Comparison of ENCODE assay signal across 16 cellular contexts in the genomic region with DNA sequence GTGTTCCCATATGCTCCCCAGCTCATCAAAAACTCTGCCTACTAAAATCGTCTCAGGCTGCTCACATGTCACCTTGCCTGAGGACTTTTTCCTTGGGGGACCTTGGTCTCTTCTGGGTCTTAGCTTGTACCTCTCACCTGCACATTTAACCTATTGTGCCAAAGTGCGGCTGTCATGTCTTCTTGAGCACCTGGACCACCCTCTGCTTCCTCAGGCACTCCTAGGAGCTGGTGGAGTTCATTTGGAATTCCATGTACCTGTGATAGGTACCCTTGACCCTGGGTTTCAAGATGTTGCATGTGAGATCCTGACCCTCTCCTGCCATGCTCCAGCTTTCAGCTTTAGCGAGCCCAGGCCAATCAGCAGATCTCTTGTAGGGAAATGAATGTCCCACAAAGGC. TPM values are rescaled to one million over a fixed set of nuclear protein-coding genes. Genes with fewer than 3 reads are reported as not detected.
DNase-seq lines count a peak whose midpoint lies in the region; ATAC-seq and TF ChIP-seq lines count a peak whose summit lies in the region.
"Had no signal": no experiment of that assay in that cellular context is flagged by ENCODE, and none has a peak within 500 bp of the region (broad histone marks: within the 10 kb centered on the region; RNA-seq: fewer than 3 reads in every experiment).

No MANE protein-coding gene starts in this region.

- no peaks in the 10 kb centered on the region for H3K9me3 Mint-ChIP-seq in CD14-positive monocyte
- no peaks in the 10 kb centered on the region for H3K9me3 Mint-ChIP-seq in activated naive CD8-positive, alpha-beta T cell treated with anti-CD3 and anti-CD28 coated beads, Interleukin-2, amount 10 ng/mL, durations not matched to agents 7 days and 5 days
- no peaks in the 10 kb centered on the region for H3K9me3 Mint-ChIP-seq in neural progenitor cell
- H3K9me3 Mint-ChIP-seq: CD8-positive, alpha-beta memory T cell; memory B cell had no signal

- H3K79me2 ChIP-seq in HCT116 (ENCODE audit: insufficient read depth, low read length) (no peaks in the 10 kb centered on the region), neural progenitor cell (ENCODE audit: low read depth) (no peaks in the 10 kb centered on the region)

- H3K9ac ChIP-seq in HCT116 (ENCODE audit: low read length) (no peak overlapping the region), neural progenitor cell (no peak overlapping the region)

- H3K9me3 ChIP-seq in HCT116 (ENCODE audit: control insufficient read depth in 1 of 2, insufficient read depth in 1 of 2, low read depth in 1 of 2, low read length in 2 of 2): no peaks in the 10 kb centered on the region
- H3K9me3 ChIP-seq in neural progenitor cell (ENCODE audit: low read depth): no peaks in the 10 kb centered on the region
- H3K9me3 ChIP-seq in mucosa of descending colon: no peaks in the 10 kb centered on the region
- H3K9me3 ChIP-seq: ovary had no signal

- no peaks in the 10 kb centered on the region for H3F3A ChIP-seq in neural progenitor cell (ENCODE audit: low read depth)

- H3K27me3 Mint-ChIP-seq in CD14-positive monocyte (ENCODE audit: low read depth in 3 of 3) (no peaks in the 10 kb centered on the region), neural progenitor cell (ENCODE audit: insufficient read depth, low read depth) (peaks cover 6% of the 10 kb centered on the region)
- no peaks in the 10 kb centered on the region for H3K27me3 Mint-ChIP-seq in activated naive CD8-positive, alpha-beta T cell treated with anti-CD3 and anti-CD28 coated beads, Interleukin-2, amount 10 ng/mL, durations not matched to agents 7 days and 5 days
- H3K27me3 Mint-ChIP-seq: CD8-positive, alpha-beta memory T cell; memory B cell had no signal

- H4K20me1 ChIP-seq in HCT116 (ENCODE audit: insufficient read depth) (no peaks in the 10 kb centered on the region), neural progenitor cell (ENCODE audit: low read depth) (no peaks in the 10 kb centered on the region)

- H3K4me1 ChIP-seq in HCT116 (ENCODE audit: control insufficient read depth in 1 of 2, insufficient read depth in 2 of 2, low read length in 2 of 2): peaks cover 7 to 19% of the 10 kb centered on the region in 2 experiments
- no peaks in the 10 kb centered on the region for H3K4me1 ChIP-seq in neural progenitor cell
- H3K4me1 ChIP-seq in mucosa of descending colon (ENCODE audit: low read depth): peaks cover 6% of the 10 kb centered on the region

- no peaks in the 10 kb centered on the region for H3K9me2 ChIP-seq in HCT116 (ENCODE audit: insufficient read depth)

- H2AFZ ChIP-seq in HCT116 (ENCODE audit: low read depth, low read length, poor library complexity, severe bottlenecking) (no peak overlapping the region), neural progenitor cell (replicated peaks) (no peak overlapping the region)

- H3K36me3 ChIP-seq in HCT116 (ENCODE audit: control insufficient read depth in 1 of 2, insufficient read depth in 2 of 2, low read length in 2 of 2): no peaks in the 10 kb centered on the region
- H3K36me3 ChIP-seq in neural progenitor cell: no peaks in the 10 kb centered on the region
- no peaks in the 10 kb centered on the region for H3K36me3 ChIP-seq in mucosa of descending colon (ENCODE audit: low read depth)
- H3K36me3 ChIP-seq: ovary had no signal

- no TSS peak for BruUV-seq in HCT116 (replicated peaks; lab: Mats Ljungman, UMichigan)

- DNase-seq in CD14-positive monocyte (ENCODE audit: low spot score): no peak
- no peak for DNase-seq in HCT116 (ENCODE audit: low read depth, low spot score)
- DNase-seq in activated naive CD8-positive, alpha-beta T cell treated with anti-CD3 and anti-CD28 coated beads, Interleukin-2, amount 10 ng/mL, durations not matched to agents 7 days and 5 days: no peak
- DNase-seq in neural progenitor cell (ENCODE audit: low spot score): no peak
- no peak for DNase-seq in mucosa of descending colon
- DNase-seq in NCI-H226: no peak
- DNase-seq: CD8-positive, alpha-beta memory T cell; NCI-H146; NCI-H510A; ovary; PC-3; stimulated activated CD4-positive, alpha-beta T cell treated with anti-CD3 and anti-CD28 coated beads, Interleukin-12 subunit alpha, Interleukin-12 subunit beta, amount 100 ng/mL, for 4 hours; WERI-Rb-1 had no signal

- RAD21 ChIA-PET in HCT116 (lab: Charles Lee; ENCODE audit: low non-redundant PET in 1 of 2, low total read pairs in 2 of 2, uncharacterized antibody in 2 of 2, unreplicated experiment in 2 of 2): interaction anchor here in 1 of 2 experiments (1.5 kb wide), 1 partner anchor 469 kb away, joined by 5 read pairs; no protein-coding TSS in a partner anchor

- H3K4me2 ChIP-seq in HCT116 (ENCODE audit: low read length) (0 out of 2 replicates have a peak overlapping the region, but pooled peaks have one; percentile 63), neural progenitor cell (no peak overlapping the region)

- POLR2A ChIA-PET in HCT116 (lab: Charles Lee): no interaction called here
- POLR2A ChIA-PET in activated naive CD8-positive, alpha-beta T cell treated with anti-CD3 and anti-CD28 coated beads, Interleukin-2, amount 10 ng/mL, durations not matched to agents 7 days and 5 days (lab: Charles Lee): interaction anchor here (0.6 to 1.4 kb wide), 3 partner anchors 260 to 730 kb away, joined by 3 to 5 read pairs (median 4); partner anchors contain the start of gene MCU

- H3K4me3 ChIP-seq in HCT116 (replicated peaks in 1 of 2; ENCODE audit: low read depth in 1 of 2, low read length in 2 of 2): no peak overlapping the region
- no peak overlapping the region for H3K4me3 ChIP-seq in neural progenitor cell
- no peak overlapping the region for H3K4me3 ChIP-seq in mucosa of descending colon
- H3K4me3 ChIP-seq: ovary, SK-N-MC had no signal

- TF ChIP-seq CTCF in CD14-positive monocyte (IDR thresholded peaks at IDR 0.05): no peak
- TF ChIP-seq CTCF in HCT116 (IDR thresholded peaks at IDR 0.05 in 2 of 3, conservative IDR thresholded peaks at IDR 0.05 in 1 of 3; ENCODE audit: borderline replicate concordance in 1 of 3, insufficient read depth in 1 of 3, low read depth in 2 of 3, low read length in 2 of 3): no peak
- no peak for TF ChIP-seq CTCF in neural progenitor cell (IDR thresholded peaks at IDR 0.05)
- no peak for TF ChIP-seq CTCF in mucosa of descending colon (IDR thresholded peaks at IDR 0.05)

- H3K27ac Mint-ChIP-seq in CD14-positive monocyte (peak overlapping the region in 4 of 7 donors; percentile 30 to 77 (median 49)), neural progenitor cell (peak overlapping the region; percentile 31)
- H3K27ac Mint-ChIP-seq in activated naive CD8-positive, alpha-beta T cell treated with anti-CD3 and anti-CD28 coated beads, Interleukin-2, amount 10 ng/mL, durations not matched to agents 7 days and 5 days: peak overlapping the region; percentile 72
- H3K27ac Mint-ChIP-seq: memory B cell had no signal

- TF ChIP-seq POLR2A in HCT116 (IDR thresholded peaks at IDR 0.05; ENCODE audit: borderline replicate concordance, extremely low read depth, insufficient read depth, insufficient read length): no peak

- CTCF ChIA-PET in HCT116 (lab: Charles Lee): interaction anchor here (1.1 to 2.9 kb wide), 3 partner anchors 468 to 696 kb away, joined by 4 to 25 read pairs (median 7); no protein-coding TSS in a partner anchor

- H3K4me1 Mint-ChIP-seq in CD14-positive monocyte (peaks cover 15% of the 10 kb centered on the region), neural progenitor cell (peaks cover 14% of the 10 kb centered on the region)
- H3K4me1 Mint-ChIP-seq in activated naive CD8-positive, alpha-beta T cell treated with anti-CD3 and anti-CD28 coated beads, Interleukin-2, amount 10 ng/mL, durations not matched to agents 7 days and 5 days: peaks cover 27% of the 10 kb centered on the region

- no peaks in the 10 kb centered on the region for H3K27me3 ChIP-seq in HCT116 (ENCODE audit: insufficient read depth, low read length)
- H3K27me3 ChIP-seq in neural progenitor cell: no peaks in the 10 kb centered on the region
- H3K27me3 ChIP-seq: ovary had no signal

- H3K4me3 Mint-ChIP-seq in CD14-positive monocyte (no peak overlapping the region), neural progenitor cell (no peak overlapping the region)
- no peak overlapping the region for H3K4me3 Mint-ChIP-seq in activated naive CD8-positive, alpha-beta T cell treated with anti-CD3 and anti-CD28 coated beads, Interleukin-2, amount 10 ng/mL, durations not matched to agents 7 days and 5 days

- H3K27ac ChIP-seq in HCT116 (ENCODE audit: low read depth, low read length): no peak overlapping the region
- H3K27ac ChIP-seq in neural progenitor cell: no peak overlapping the region
- H3K27ac ChIP-seq: SK-N-MC, WERI-Rb-1 had no signal

- intact Hi-C loops in CD14-positive monocyte (cut with micrococcal nuclease) (loop anchor here (2.0 to 10.0 kb wide), 5 partner anchors 200 to 700 kb away; partner anchors contain the start of gene MCU (in 2 of the 2)), HCT116 (cut with micrococcal nuclease) (loop anchor here (2.0 to 10.0 kb wide), 3 partner anchors 200 to 800 kb away; partner anchors contain the start of genes ECD and FAM149B1), mucosa of descending colon (cut with DNase I, micrococcal nuclease) (loop anchor here (10.0 kb wide), 1 partner anchor 470 kb away; no protein-coding TSS in a partner anchor)

- TF ChIP-seq RAD21 in HCT116 (IDR thresholded peaks at IDR 0.05; ENCODE audit: low read depth): no peak

- H3K36me3 Mint-ChIP-seq in CD14-positive monocyte (peaks cover 51 to 65% of the 10 kb centered on the region in 2 donors), neural progenitor cell (peaks cover 9% of the 10 kb centered on the region)
- H3K36me3 Mint-ChIP-seq in activated naive CD8-positive, alpha-beta T cell treated with anti-CD3 and anti-CD28 coated beads, Interleukin-2, amount 10 ng/mL, durations not matched to agents 7 days and 5 days: peaks cover 1% of the 10 kb centered on the region

- ATAC-seq in HCT116 (no peak), mucosa of descending colon (no peak), GM21717 (IDR thresholded peaks at IDR 0.05; ENCODE audit: unreplicated experiment) (no peak)
- ATAC-seq in activated naive CD8-positive, alpha-beta T cell treated with anti-CD3 and anti-CD28 coated beads, Interleukin-2, amount 10 ng/mL, durations not matched to agents 7 days and 5 days (ENCODE audit: low read depth): no peak

TF ChIP-seq in HCT116, 20 proteins besides CTCF, POLR2A, EP300 and RAD21 (continues in another document):
- TF ChIP-seq SRF (IDR thresholded peaks at IDR 0.05; ENCODE audit: low read depth) (no peak), ATF3 (IDR thresholded peaks at IDR 0.05) (no peak), EGR1 (IDR thresholded peaks at IDR 0.05; ENCODE audit: low read depth) (no peak)

RNA-seq across cellular contexts. Expression of gene DNAJB12, which starts 10.4 kb away (rescaled TPM):
- polyA plus RNA-seq in CD14-positive monocyte: 10 to 100 TPM; 26.5 to 37.9 TPM
- total RNA-seq in HCT116 (2021; ENCODE audit: unreplicated experiment): 25.8 TPM
- 19.8 and 23.4 TPM in 2 replicates for polyA plus RNA-seq in HCT116 (2012)
- 10 to 100 TPM; 24.3 to 26.5 TPM for total RNA-seq in activated naive CD8-positive, alpha-beta T cell treated with anti-CD3 and anti-CD28 coated beads, Interleukin-2, amount 10 ng/mL, durations not matched to agents 7 days and 5 days
- total RNA-seq in neural progenitor cell (ENCODE audit: low replicate concordance): 8.8 and 16.1 TPM in 2 replicates
- 10 to 100 TPM; 37.0 to 38.9 (median 37.7) TPM for total RNA-seq in mucosa of descending colon
